ENCODE assay signal across 28 cellular contexts in genomic region chr15:57728436-57728835, GRCh38.
"Had no signal": no experiment of that assay in that cellular context is flagged by ENCODE, and none has a peak within 500 bp of the region (broad histone marks: within the 10 kb centered on the region; RNA-seq: fewer than 3 reads in every experiment).

No MANE protein-coding gene starts in this region.

- H3K4me3 ChIP-seq: esophagus muscularis mucosa, right atrium auricular region, spleen, testis, transverse colon had no signal

- H3K9me3 Mint-ChIP-seq: activated naive CD4-positive, alpha-beta T cell treated with anti-CD3 and anti-CD28 coated beads, Interleukin-2, amount 10 ng/mL, durations not matched to agents 7 days and 5 days; dendritic cell treated with granulocyte-macrophage colony-stimulating factor and Interleukin-4, amounts not matched to agents 40 ng/mL and 50 ng/mL, for 4 days; T-helper 1 cell treated with Interleukin-12 subunit alpha and Interleukin-12 subunit beta and Interleukin-4 antibody, amounts not matched to agents 30 μg/mL and 1 μg/mL, for 36 hours had no signal

- H2AFZ ChIP-seq: parathyroid adenoma had no signal

- H3K4me3 Mint-ChIP-seq: activated naive CD4-positive, alpha-beta T cell treated with anti-CD3 and anti-CD28 coated beads, Interleukin-2, amount 10 ng/mL, durations not matched to agents 7 days and 5 days; activated naive CD8-positive, alpha-beta T cell treated with anti-CD3 and anti-CD28 coated beads, Interleukin-2, amount 10 ng/mL, durations not matched to agents 7 days and 5 days; dendritic cell treated with granulocyte-macrophage colony-stimulating factor and Interleukin-4, amounts not matched to agents 40 ng/mL and 50 ng/mL, for 4 days; endodermal cell; naive thymus-derived CD4-positive, alpha-beta T cell; neural crest cell; T-helper 1 cell treated with Interleukin-12 subunit alpha and Interleukin-12 subunit beta and Interleukin-4 antibody, amounts not matched to agents 30 μg/mL and 1 μg/mL, for 36 hours had no signal

- H3K27me3 ChIP-seq: brain microvascular endothelial cell, esophagus muscularis mucosa, right atrium auricular region, spleen, testis, transverse colon had no signal

- H3K27ac ChIP-seq: brain microvascular endothelial cell, esophagus muscularis mucosa, parathyroid adenoma, right atrium auricular region, spleen, testis, transverse colon, WERI-Rb-1 had no signal

- H3K4me1 ChIP-seq: testis, transverse colon had no signal

- DNase-seq: activated CD4-positive, alpha-beta T cell treated with anti-CD3 and anti-CD28 coated beads for 48 hours; activated CD4-positive, alpha-beta T cell treated with anti-CD3 and anti-CD28 coated beads, Interleukin-2, amount 50 U/mL, for 48 hours; activated CD8-positive, alpha-beta memory T cell treated with anti-CD3 and anti-CD28 coated beads for 24 hours; activated gamma-delta T cell; activated naive CD4-positive, alpha-beta T cell treated with anti-CD3 and anti-CD28 coated beads, Interleukin-2, amount 10 ng/mL, durations not matched to agents 7 days and 5 days; activated naive CD8-positive, alpha-beta T cell treated with anti-CD3 and anti-CD28 coated beads, Interleukin-2, amount 10 ng/mL, durations not matched to agents 7 days and 5 days; amniotic stem cell; brain microvascular endothelial cell; central memory CD4-positive, alpha-beta T cell; endodermal cell; foreskin melanocyte; midbrain; naive thymus-derived CD4-positive, alpha-beta T cell; occipital lobe; spleen; stimulated activated CD4-positive, alpha-beta T cell treated with anti-CD3 and anti-CD28 coated beads, Interleukin-4, amount 100 ng/mL, for 1 hour; stimulated activated naive CD8-positive, alpha-beta T cell treated with anti-CD3 and anti-CD28 coated beads, Interleukin-15, Interleukin-2, amounts not matched to agents 100 U/mL and 50 U/mL, for 24 hours; T-helper 9 cell; testis; transverse colon; WERI-Rb-1 had no signal

- ATAC-seq: activated CD4-positive, CD25-positive, alpha-beta regulatory T cell treated with anti-CD3 and anti-CD28 coated beads, Interleukin-2, amount 50 U/mL, for 24 hours; naive thymus-derived CD4-positive, alpha-beta T cell; stimulated activated naive CD8-positive, alpha-beta T cell treated with anti-CD3 and anti-CD28 coated beads, Interleukin-15, Interleukin-2, amounts not matched to agents 100 U/mL and 50 U/mL, for 24 hours had no signal

- H3K9ac ChIP-seq: parathyroid adenoma had no signal

- H3K27ac Mint-ChIP-seq: activated naive CD4-positive, alpha-beta T cell treated with anti-CD3 and anti-CD28 coated beads, Interleukin-2, amount 10 ng/mL, durations not matched to agents 7 days and 5 days; dendritic cell treated with granulocyte-macrophage colony-stimulating factor and Interleukin-4, amounts not matched to agents 40 ng/mL and 50 ng/mL, for 4 days; endodermal cell; naive thymus-derived CD4-positive, alpha-beta T cell; T-helper 1 cell treated with Interleukin-12 subunit alpha and Interleukin-12 subunit beta and Interleukin-4 antibody, amounts not matched to agents 30 μg/mL and 1 μg/mL, for 36 hours had no signal

- H3K9me3 ChIP-seq: esophagus muscularis mucosa, testis had no signal

- H3K4me1 Mint-ChIP-seq: activated naive CD4-positive, alpha-beta T cell treated with anti-CD3 and anti-CD28 coated beads, Interleukin-2, amount 10 ng/mL, durations not matched to agents 7 days and 5 days had no signal

- H3K36me3 ChIP-seq: brain microvascular endothelial cell, esophagus muscularis mucosa, right atrium auricular region, spleen, transverse colon, WERI-Rb-1 had no signal

- H3K79me2 ChIP-seq: parathyroid adenoma had no signal

- H3K27me3 Mint-ChIP-seq: activated naive CD4-positive, alpha-beta T cell treated with anti-CD3 and anti-CD28 coated beads, Interleukin-2, amount 10 ng/mL, durations not matched to agents 7 days and 5 days; activated naive CD8-positive, alpha-beta T cell treated with anti-CD3 and anti-CD28 coated beads, Interleukin-2, amount 10 ng/mL, durations not matched to agents 7 days and 5 days; dendritic cell treated with granulocyte-macrophage colony-stimulating factor and Interleukin-4, amounts not matched to agents 40 ng/mL and 50 ng/mL, for 4 days; naive thymus-derived CD4-positive, alpha-beta T cell had no signal
